Comparison of ENCODE assay signal across 18 cellular contexts in genomic region chr18:63179422-63179821, GRCh38.
DNase-seq lines count a peak whose midpoint lies in the region; ATAC-seq and TF ChIP-seq lines count a peak whose summit lies in the region.
"Had no signal": no experiment of that assay in that cellular context is flagged by ENCODE, and none has a peak within 500 bp of the region (broad histone marks: within the 10 kb centered on the region; RNA-seq: fewer than 3 reads in every experiment).

No MANE protein-coding gene starts in this region.

- H4K20me1 ChIP-seq in BLaER1 = peaks cover 39% of the 10 kb centered on the region
- no peaks in the 10 kb centered on the region for H4K20me1 ChIP-seq in GM23338 (replicated peaks; ENCODE audit: insufficient read depth)

- H3K4me3 ChIP-seq in BLaER1 (no peak overlapping the region), GM23338 (no peak overlapping the region), dorsolateral prefrontal cortex (peak overlapping the region in 5 of 59 donors; percentile 4 to 48 (median 27)), gastrocnemius medialis (peak overlapping the region in 2 of 4 donors; percentile 4 to 52)
- H3K4me3 ChIP-seq: spleen, upper lobe of left lung had no signal

- H3K4me3 Mint-ChIP-seq in GM23338 = no peak overlapping the region
- H3K4me3 Mint-ChIP-seq: activated CD8-positive, alpha-beta T cell treated with anti-CD3 and anti-CD28 coated beads for 36 hours; activated T-helper 1 cell treated with anti-CD3 and anti-CD28 coated beads, Interleukin-12 subunit alpha, Interleukin-12 subunit beta, Interleukin-2, Interleukin-4 antibody, amounts not matched to agents 30 ng/mL and 10 ng/mL and 1 ng/mL, durations not matched to agents 14 hours and 24 hours and 36 hours; effector memory CD8-positive, alpha-beta T cell; natural killer cell treated with Interleukin-12 subunit alpha and Interleukin-12 subunit beta and Interleukin-15 and Interleukin-18, amount 100 ng/mL, for 72 hours had no signal

- intact Hi-C loops in dorsolateral prefrontal cortex (cut with DNase I) = no loop called here
- intact Hi-C loops in gastrocnemius medialis (cut with DNase I; ENCODE audit: low total_unique reads) = loop anchor here (2.0 kb wide), 1 partner anchor 17 kb away; no protein-coding TSS in a partner anchor

- no peaks in the 10 kb centered on the region for H3F3A ChIP-seq in GM23338 (replicated peaks; ENCODE audit: low read depth)

- H3K36me3 ChIP-seq in BLaER1 (peaks cover 29% of the 10 kb centered on the region; the same call in 1 of the 2 replicates), GM23338 (ENCODE audit: insufficient read depth) (no peaks in the 10 kb centered on the region), gastrocnemius medialis (no peaks in the 10 kb centered on the region)
- H3K36me3 ChIP-seq: heart left ventricle, spleen, upper lobe of left lung had no signal

- peaks cover 82% of the 10 kb centered on the region for H3K4me1 ChIP-seq in BLaER1
- peaks cover 12% of the 10 kb centered on the region; the same call in 1 of the 2 replicates for H3K4me1 ChIP-seq in GM23338 (ENCODE audit: insufficient read depth)
- H3K4me1 ChIP-seq in gastrocnemius medialis = peaks cover 37 to 45% of the 10 kb centered on the region in 2 donors

- ATAC-seq in GM23338 (peak; percentile 74), gastrocnemius medialis (no peak)
- ATAC-seq: activated CD8-positive, alpha-beta T cell treated with anti-CD3 and anti-CD28 coated beads for 36 hours; effector memory CD8-positive, alpha-beta T cell; natural killer cell treated with Interleukin-12 subunit alpha and Interleukin-12 subunit beta and Interleukin-15 and Interleukin-18, amount 100 ng/mL, for 72 hours had no signal

- H3K27me3 Mint-ChIP-seq in GM23338 (ENCODE audit: insufficient read depth, low read depth, poor library complexity) = peaks cover 4% of the 10 kb centered on the region
- H3K27me3 Mint-ChIP-seq: activated CD8-positive, alpha-beta T cell treated with anti-CD3 and anti-CD28 coated beads for 36 hours; effector memory CD8-positive, alpha-beta T cell; natural killer cell treated with Interleukin-12 subunit alpha and Interleukin-12 subunit beta and Interleukin-15 and Interleukin-18, amount 100 ng/mL, for 72 hours had no signal

- 0 out of 2 replicates have a peak overlapping the region, but pooled peaks have one; percentile 13 for H3K9ac ChIP-seq in BLaER1

- no peaks in the 10 kb centered on the region for H3K9me3 Mint-ChIP-seq in GM23338
- H3K9me3 Mint-ChIP-seq: activated CD8-positive, alpha-beta T cell treated with anti-CD3 and anti-CD28 coated beads for 36 hours; activated T-helper 1 cell treated with anti-CD3 and anti-CD28 coated beads, Interleukin-12 subunit alpha, Interleukin-12 subunit beta, Interleukin-2, Interleukin-4 antibody, amounts not matched to agents 30 ng/mL and 10 ng/mL and 1 ng/mL, durations not matched to agents 14 hours and 24 hours and 36 hours; effector memory CD8-positive, alpha-beta T cell; natural killer cell treated with Interleukin-12 subunit alpha and Interleukin-12 subunit beta and Interleukin-15 and Interleukin-18, amount 100 ng/mL, for 72 hours had no signal

- peak; percentile 38 for DNase-seq in GM23338 (ENCODE audit: low spot score)
- DNase-seq in dorsolateral prefrontal cortex = no peak
- DNase-seq in gastrocnemius medialis = no peak
- no peak for DNase-seq in dedifferentiated amniotic fluid mesenchymal stem cell (ENCODE audit: extremely low spot score)
- no peak for DNase-seq in DMS 273 (lab: John Stamatoyannopoulos, UW; ENCODE audit: unreplicated experiment)
- no peak for DNase-seq in NCI-H1436 (lab: John Stamatoyannopoulos, UW)
- DNase-seq: activated CD8-positive, alpha-beta T cell treated with anti-CD3 and anti-CD28 coated beads for 36 hours; central memory CD4-positive, alpha-beta T cell; effector memory CD8-positive, alpha-beta T cell; heart left ventricle; NCI-H1048; NCI-H2081 treated with DMSO at 0.1 percent for 48 hours; NCI-H510A treated with DMSO at 0.1 percent for 48 hours; spleen; upper lobe of left lung had no signal

- no peaks in the 10 kb centered on the region for H3K9me3 ChIP-seq in BLaER1
- H3K9me3 ChIP-seq in gastrocnemius medialis = no peaks in the 10 kb centered on the region
- H3K9me3 ChIP-seq: heart left ventricle, spleen, upper lobe of left lung had no signal

- H3K4me2 ChIP-seq in BLaER1 = peak overlapping the region; percentile 64
- no peak overlapping the region for H3K4me2 ChIP-seq in GM23338

- no peak for TF ChIP-seq POLR2A in gastrocnemius medialis (IDR thresholded peaks at IDR 0.05)

- H3K36me3 Mint-ChIP-seq in GM23338 (ENCODE audit: low read depth) = no peaks in the 10 kb centered on the region

- H2AFZ ChIP-seq in GM23338 = 0 out of 2 replicates have a peak overlapping the region, but pooled peaks have one; percentile 60

- peak overlapping the region; percentile 74 for H3K27ac ChIP-seq in BLaER1
- no peak overlapping the region for H3K27ac ChIP-seq in GM23338 (ENCODE audit: low read depth)
- H3K27ac ChIP-seq in dorsolateral prefrontal cortex = peak overlapping the region in 53 of 59 donors; percentile 7 to 89 (median 71)
- H3K27ac ChIP-seq in gastrocnemius medialis = peak overlapping the region; percentile 65 to 82 (median 72)
- H3K27ac ChIP-seq: upper lobe of left lung had no signal

- H3K27me3 ChIP-seq in BLaER1 = no peaks in the 10 kb centered on the region
- H3K27me3 ChIP-seq in GM23338 (ENCODE audit: insufficient read depth) = no peaks in the 10 kb centered on the region
- H3K27me3 ChIP-seq in dorsolateral prefrontal cortex = no peaks in the 10 kb centered on the region
- H3K27me3 ChIP-seq in gastrocnemius medialis = no peaks in the 10 kb centered on the region
- H3K27me3 ChIP-seq: heart left ventricle, spleen, upper lobe of left lung had no signal

- H3K9me2 ChIP-seq in GM23338 (ENCODE audit: insufficient read depth) = no peaks in the 10 kb centered on the region

- no peaks in the 10 kb centered on the region for H3K79me2 ChIP-seq in GM23338 (replicated peaks; ENCODE audit: insufficient read depth)

- peaks cover 26% of the 10 kb centered on the region for H3K4me1 Mint-ChIP-seq in GM23338

- in situ Hi-C loops in gastrocnemius medialis (cut with MboI; ENCODE audit: low sequenced_read_pairs in 4 of 4) = no loop called here

- no peak overlapping the region for H3K27ac Mint-ChIP-seq in GM23338

- TF ChIP-seq CTCF in GM23338 (conservative IDR thresholded peaks at IDR 0.05; ENCODE audit: low read depth in 2 of 2) (0 out of 4 replicates have a peak, but pooled peaks of 1 of the 2 experiments have one; percentile 4), dorsolateral prefrontal cortex (IDR thresholded peaks at IDR 0.05 in 54 of 56, conservative IDR thresholded peaks at IDR 0.05 in 2 of 56; ENCODE audit: low read depth in 1 of 56, partially characterized antibody in 56 of 56) (no peak), gastrocnemius medialis (IDR thresholded peaks at IDR 0.05 in 4 of 5, conservative IDR thresholded peaks at IDR 0.05 in 1 of 5) (no peak)

TF ChIP-seq in GM23338, 12 proteins besides CTCF, POLR2A, EP300 and RAD21 (continues in another document):
- no peak for TF ChIP-seq ZNF114 (CRISPR knock-in tag; IDR thresholded peaks at IDR 0.05)
- TF ChIP-seq JUNB (IDR thresholded peaks at IDR 0.05; ENCODE audit: unreplicated experiment) = no peak
- TF ChIP-seq EZH2 (IDR thresholded peaks at IDR 0.05; ENCODE audit: low read depth, unreplicated experiment) = no peak
- TF ChIP-seq CREB1 (CRISPR knock-in tag; IDR thresholded peaks at IDR 0.05; ENCODE audit: low read depth) = no peak
- TF ChIP-seq ETS1 (IDR thresholded peaks at IDR 0.05) = no peak
- TF ChIP-seq NANOG (IDR thresholded peaks at IDR 0.05; ENCODE audit: borderline replicate concordance) = no peak
- no peak for TF ChIP-seq EZH2phosphoT487 (IDR thresholded peaks at IDR 0.05; ENCODE audit: unreplicated experiment)
